ENCODE assay signal across 8 cellular contexts in genomic region chr17:70169707-70170597, GRCh38. TPM values are rescaled to one million over a fixed set of nuclear protein-coding genes. Genes with fewer than 3 reads are reported as not detected.
A peak's percentile ranks its signal among the peaks of the same experiment; 100 is the strongest.
DNase-seq lines count a peak whose midpoint lies in the region; ATAC-seq, FAIRE-seq and TF ChIP-seq lines count a peak whose summit lies in the region.

No MANE protein-coding gene starts in this region.

- H3K27ac ChIP-seq in angular gyrus (ENCODE audit: low read depth, low read length) (peak overlapping the region; percentile 81), skeletal muscle tissue (ENCODE audit: low read depth, low read length) (peak overlapping the region; percentile 86)

- DNase-seq in BE2C (no peak), HTR-8/SVneo (ENCODE audit: insufficient read length, low spot score) (peak; percentile 2), 8988T (no peak)
- DNase-seq in stimulated activated CD4-positive, alpha-beta T cell treated with anti-CD3 and anti-CD28 coated beads, Interleukin-12 subunit alpha, Interleukin-12 subunit beta, amount 100 ng/mL, for 4 hours = no peak

- no peaks in the 10 kb centered on the region for H3K36me3 ChIP-seq in BE2C
- peaks cover 1 to 5% (median 2%) of the 10 kb centered on the region in 3 donors for H3K36me3 ChIP-seq in skeletal muscle tissue (ENCODE audit: control insufficient read depth in 3 of 3, insufficient read depth in 3 of 3, low read length in 3 of 3)

- TF ChIP-seq CTCF in BE2C (IDR thresholded peaks at IDR 0.05; ENCODE audit: low read depth, low read length) = no peak

- H3K9me3 ChIP-seq in BE2C (no peaks in the 10 kb centered on the region), iPS-18c (ENCODE audit: control insufficient read depth, insufficient read depth, low read length) (no peaks in the 10 kb centered on the region), skeletal muscle tissue (ENCODE audit: control insufficient read depth in 3 of 3, low read length in 3 of 3) (no peaks in the 10 kb centered on the region)

- H3K4me3 ChIP-seq in BE2C (ENCODE audit: low read depth, low read length) (peak overlapping the region; percentile 71), iPS-18c (ENCODE audit: insufficient read depth, low read depth, low read length) (peak overlapping the region; percentile 82), skeletal muscle tissue (ENCODE audit: low read length in 3 of 3) (peak overlapping the region; percentile 81 to 94 (median 92))

- no peaks in the 10 kb centered on the region for H3K4me1 ChIP-seq in BE2C
- H3K4me1 ChIP-seq in skeletal muscle tissue (ENCODE audit: control insufficient read depth in 3 of 3, insufficient read depth in 3 of 3, low read length in 3 of 3) = peaks cover 7 to 20% (median 8%) of the 10 kb centered on the region in 3 donors

- ATAC-seq in GM21526 (IDR thresholded peaks at IDR 0.05; ENCODE audit: low FRiP score, unreplicated experiment) = no peak

- H3K27me3 ChIP-seq in BE2C (peaks cover 60% of the 10 kb centered on the region), skeletal muscle tissue (ENCODE audit: control insufficient read depth in 3 of 3, insufficient read depth in 3 of 3, low read length in 3 of 3) (no peaks in the 10 kb centered on the region)

- H3K9ac ChIP-seq in skeletal muscle tissue (ENCODE audit: low read depth in 1 of 3, low read length in 3 of 3) = peak overlapping the region; percentile 80 to 92 (median 91)

- no peak for FAIRE-seq in HTR-8/SVneo (lab: Jason Lieb, UNC)

RNA-seq across cellular contexts. Expression of gene KCNJ2, which starts 0.6 kb away (rescaled TPM):
- 0.34 TPM for polyA plus RNA-seq in BE2C (2012; ENCODE audit: insufficient read depth, insufficient read length, low read depth)
- 34.4 TPM for total RNA-seq in skeletal muscle tissue
